17 cellular contexts compared by ENCODE assay signal in the genomic region with DNA sequence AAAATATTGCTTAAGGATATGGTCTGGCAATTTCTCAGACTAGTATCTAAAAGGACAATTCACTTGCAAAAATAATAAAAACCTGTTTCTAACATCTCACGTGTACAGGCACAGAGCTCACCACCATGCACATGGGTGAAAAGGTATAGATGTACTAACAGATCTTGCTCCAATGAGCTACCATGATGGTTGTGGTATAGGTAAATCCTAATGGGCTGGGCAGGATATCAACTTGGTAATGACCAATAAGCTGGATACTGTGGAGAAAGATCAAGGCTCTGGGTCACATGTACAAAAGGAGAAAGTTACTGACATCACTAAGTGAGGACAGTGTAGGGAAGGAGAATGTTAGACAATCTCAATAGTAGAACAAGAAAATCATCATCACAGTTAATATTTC.
"Had no signal": no experiment of that assay in that cellular context is flagged by ENCODE, and none has a peak within 500 bp of the region (broad histone marks: within the 10 kb centered on the region; RNA-seq: fewer than 3 reads in every experiment).

No MANE protein-coding gene starts in this region.

- H3K36me3 Mint-ChIP-seq: activated naive CD4-positive, alpha-beta T cell treated with anti-CD3 and anti-CD28 coated beads, Interleukin-2, amount 10 ng/mL, durations not matched to agents 7 days and 5 days; natural killer cell; stimulated activated naive B cell treated with anti-CD40 and anti-IgM and Interleukin-4, amounts not matched to agents 10 μg/mL and 1 μg/mL and 100 μg/mL, for 72 hours had no signal

- H3K27ac ChIP-seq: esophagus squamous epithelium, thoracic aorta, upper lobe of left lung, VCaP had no signal

- H3K27me3 Mint-ChIP-seq: stimulated activated naive B cell treated with anti-CD40 and anti-IgM and Interleukin-4, amounts not matched to agents 10 μg/mL and 1 μg/mL and 100 μg/mL, for 72 hours had no signal

- H3K4me3 Mint-ChIP-seq: activated naive CD4-positive, alpha-beta T cell treated with anti-CD3 and anti-CD28 coated beads, Interleukin-2, amount 10 ng/mL, durations not matched to agents 7 days and 5 days; central memory CD8-positive, alpha-beta T cell; natural killer cell; stimulated activated naive B cell treated with anti-CD40 and anti-IgM and Interleukin-4, amounts not matched to agents 10 μg/mL and 1 μg/mL and 100 μg/mL, for 72 hours; T-helper 17 cell had no signal

- H3K4me1 Mint-ChIP-seq: activated naive CD4-positive, alpha-beta T cell treated with anti-CD3 and anti-CD28 coated beads, Interleukin-2, amount 10 ng/mL, durations not matched to agents 7 days and 5 days; central memory CD8-positive, alpha-beta T cell; natural killer cell; stimulated activated naive B cell treated with anti-CD40 and anti-IgM and Interleukin-4, amounts not matched to agents 10 μg/mL and 1 μg/mL and 100 μg/mL, for 72 hours; T-helper 17 cell had no signal

- H3K9me3 Mint-ChIP-seq: activated naive CD4-positive, alpha-beta T cell treated with anti-CD3 and anti-CD28 coated beads, Interleukin-2, amount 10 ng/mL, durations not matched to agents 7 days and 5 days; central memory CD8-positive, alpha-beta T cell; natural killer cell; stimulated activated naive B cell treated with anti-CD40 and anti-IgM and Interleukin-4, amounts not matched to agents 10 μg/mL and 1 μg/mL and 100 μg/mL, for 72 hours had no signal

- DNase-seq: activated CD4-positive, alpha-beta T cell treated with anti-CD3 and anti-CD28 coated beads for 1 hour; activated CD8-positive, alpha-beta memory T cell treated with anti-CD3 and anti-CD28 coated beads for 24 hours; activated CD8-positive, alpha-beta memory T cell treated with anti-CD3 and anti-CD28 coated beads, Interleukin-2, amount 50 U/mL, for 48 hours; activated effector memory CD4-positive, alpha-beta T cell treated with Interleukin-2 at 50 U/mL for 16 hours; activated naive CD4-positive, alpha-beta T cell treated with anti-CD3 and anti-CD28 coated beads, Interleukin-2, amount 10 ng/mL, durations not matched to agents 7 days and 5 days; activated T-cell treated with anti-CD3 and anti-CD28 coated beads, Interleukin-2, amount 50 U/mL, for 48 hours; aorta; effector CD4-positive, alpha-beta T cell; esophagus squamous epithelium; natural killer cell; retina; stimulated activated naive B cell treated with anti-CD40 and anti-IgM and Interleukin-4, amounts not matched to agents 10 μg/mL and 1 μg/mL and 100 μg/mL, for 72 hours; T-helper 17 cell; upper lobe of left lung had no signal

- H3K27ac Mint-ChIP-seq: activated naive CD4-positive, alpha-beta T cell treated with anti-CD3 and anti-CD28 coated beads, Interleukin-2, amount 10 ng/mL, durations not matched to agents 7 days and 5 days; natural killer cell; stimulated activated naive B cell treated with anti-CD40 and anti-IgM and Interleukin-4, amounts not matched to agents 10 μg/mL and 1 μg/mL and 100 μg/mL, for 72 hours; T-helper 17 cell had no signal
